Comparison of ENCODE assay signal across 26 cellular contexts in the genomic region with DNA sequence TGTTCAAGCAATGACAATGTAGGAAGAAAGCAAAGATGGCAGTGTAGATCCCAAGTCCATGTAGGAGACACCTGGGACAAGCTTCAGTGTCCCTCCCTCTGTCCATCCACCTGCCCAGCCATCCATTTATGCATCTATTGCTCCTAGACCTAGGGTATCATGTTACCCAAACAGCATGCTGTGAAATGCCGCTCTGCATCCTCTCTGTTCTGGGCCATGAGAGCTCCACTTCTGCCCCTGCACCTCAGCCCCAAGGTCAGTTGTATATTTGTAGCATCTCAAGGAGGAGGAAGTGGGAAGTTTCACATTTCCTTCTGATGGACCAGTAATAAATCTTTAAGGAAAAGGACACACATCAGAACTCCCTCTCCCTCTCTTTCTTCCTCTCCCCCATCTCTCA. TPM values are rescaled to one million over a fixed set of nuclear protein-coding genes. Genes with fewer than 3 reads are reported as not detected.
"Had no signal": no experiment of that assay in that cellular context is flagged by ENCODE, and none has a peak within 500 bp of the region (broad histone marks: within the 10 kb centered on the region; RNA-seq: fewer than 3 reads in every experiment).

No MANE protein-coding gene starts in this region.

- H3K27ac Mint-ChIP-seq: naive B cell had no signal

- H3K4me1 Mint-ChIP-seq: naive B cell; stimulated activated effector memory CD8-positive, alpha-beta T cell treated with anti-CD3 and anti-CD28 coated beads, Interleukin-12 subunit alpha, Interleukin-12 subunit beta, amount 100 ng/mL, for 72 hours had no signal

- H3K27ac ChIP-seq: dorsolateral prefrontal cortex, heart left ventricle, psoas muscle, right lobe of liver, suprapubic skin, thyroid gland had no signal

- H3K36me3 ChIP-seq: heart left ventricle, right lobe of liver, suprapubic skin, thyroid gland had no signal

- H3K4me3 ChIP-seq: dorsolateral prefrontal cortex, heart left ventricle, lung, psoas muscle, right lobe of liver, suprapubic skin, thyroid gland had no signal

- H3K27me3 ChIP-seq: right lobe of liver, thyroid gland had no signal

- H3K9me3 Mint-ChIP-seq: nephron; stimulated activated effector memory CD8-positive, alpha-beta T cell treated with anti-CD3 and anti-CD28 coated beads, Interleukin-12 subunit alpha, Interleukin-12 subunit beta, amount 100 ng/mL, for 72 hours had no signal

- ATAC-seq: heart left ventricle; left colon; left ventricle myocardium superior; psoas muscle; right lobe of liver; stimulated activated effector memory CD8-positive, alpha-beta T cell treated with anti-CD3 and anti-CD28 coated beads, Interleukin-12 subunit alpha, Interleukin-12 subunit beta, amount 100 ng/mL, for 72 hours; stimulated activated naive CD8-positive, alpha-beta T cell treated with anti-CD3 and anti-CD28 coated beads, Interleukin-15, Interleukin-2, amounts not matched to agents 100 U/mL and 50 U/mL, for 24 hours had no signal

- H3K9me3 ChIP-seq: suprapubic skin, thyroid gland had no signal

- H3K4me3 Mint-ChIP-seq: naive B cell; nephron; stimulated activated effector memory CD8-positive, alpha-beta T cell treated with anti-CD3 and anti-CD28 coated beads, Interleukin-12 subunit alpha, Interleukin-12 subunit beta, amount 100 ng/mL, for 72 hours had no signal

- DNase-seq: cortex of kidney; dorsolateral prefrontal cortex; effector CD8-positive, alpha-beta T cell; foreskin melanocyte; heart left ventricle; hippocampal formation; left colon; left ventricle myocardium superior; mesenchymal stem cell; naive B cell; psoas muscle; retina; stimulated activated CD4-positive, alpha-beta T cell treated with anti-CD3 and anti-CD28 coated beads, Interleukin-4, amount 100 ng/mL, for 1 hour; stimulated activated CD8-positive, alpha-beta memory T cell treated with anti-CD3 and anti-CD28 coated beads, Interleukin-4, amount 100 ng/mL, for 48 hours; stimulated activated naive CD8-positive, alpha-beta T cell treated with anti-CD3 and anti-CD28 coated beads, Interleukin-15, Interleukin-2, amounts not matched to agents 100 U/mL and 50 U/mL, for 24 hours; thyroid gland had no signal

- H3K4me1 ChIP-seq: heart left ventricle, psoas muscle, right lobe of liver, suprapubic skin, thyroid gland had no signal

- H3K36me3 Mint-ChIP-seq: stimulated activated effector memory CD8-positive, alpha-beta T cell treated with anti-CD3 and anti-CD28 coated beads, Interleukin-12 subunit alpha, Interleukin-12 subunit beta, amount 100 ng/mL, for 72 hours had no signal

RNA-seq across cellular contexts. Expression of gene TSPEAR, which starts 27.9 kb away (rescaled TPM):
- total RNA-seq: kidney epithelial cell, psoas muscle, right lobe of liver had no signal
- polyA plus RNA-seq: psoas muscle had no signal

RNA-seq across cellular contexts. Expression of gene KRTAP10-12, which starts 42.3 kb away (rescaled TPM):
- total RNA-seq: dorsolateral prefrontal cortex, glomerular endothelial cell, heart left ventricle, kidney epithelial cell, left colon, left ventricle myocardium superior, lung, omental fat pad, psoas muscle, right lobe of liver, thyroid gland, ureter had no signal
- polyA plus RNA-seq: esophagus, heart left ventricle, lung, psoas muscle had no signal

RNA-seq across cellular contexts. Expression of gene KRTAP12-1, which starts 57.4 kb away (rescaled TPM):
- total RNA-seq: glomerular endothelial cell, heart left ventricle, kidney epithelial cell, left colon, left ventricle myocardium superior, lung, omental fat pad, psoas muscle, right lobe of liver, ureter had no signal
- polyA plus RNA-seq: esophagus, heart left ventricle, lung, psoas muscle had no signal
